ENCODE assay signal across 1 cellular context in the genomic region with DNA sequence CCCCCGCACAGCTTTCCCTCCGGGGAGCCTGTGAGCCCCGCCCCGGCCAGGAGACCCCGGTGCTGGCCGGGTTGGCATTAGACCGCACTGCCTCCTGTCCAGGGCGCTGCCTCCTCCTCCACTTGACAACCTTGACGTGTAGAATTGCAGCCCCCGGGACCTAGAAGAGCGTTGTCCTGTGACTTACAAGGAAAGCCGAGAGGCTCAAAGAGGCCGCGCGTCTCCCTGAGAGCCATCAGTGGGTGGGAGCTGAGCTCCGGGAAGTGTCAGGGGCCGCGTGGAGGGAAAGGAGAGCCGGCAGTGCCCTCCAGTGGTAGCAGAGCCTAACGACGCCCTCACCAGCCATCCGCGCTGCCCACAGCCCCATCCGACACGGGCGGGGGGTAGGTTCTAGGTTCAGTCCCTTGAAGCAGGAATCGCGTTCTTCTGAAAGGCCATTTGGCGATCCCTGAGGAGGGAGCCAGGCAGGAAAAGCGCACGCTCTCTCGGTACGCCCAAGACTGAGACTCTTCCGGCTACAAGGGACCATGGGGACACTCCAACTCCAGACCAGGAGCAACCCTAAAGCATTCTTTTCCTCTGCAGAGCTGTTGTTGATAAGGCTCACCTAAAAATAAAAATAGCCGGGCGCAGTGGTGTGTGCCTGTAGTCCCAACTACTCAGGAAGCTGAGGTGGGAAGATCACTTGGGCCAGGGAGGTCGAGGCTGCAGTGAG.
TF ChIP-seq lines count a peak whose summit lies in the region.

No MANE protein-coding gene starts in this region.

TF ChIP-seq in HEK293, 187 proteins besides CTCF, POLR2A, EP300 and RAD21 (continued from another document):
- TF ChIP-seq, protein P1, sequence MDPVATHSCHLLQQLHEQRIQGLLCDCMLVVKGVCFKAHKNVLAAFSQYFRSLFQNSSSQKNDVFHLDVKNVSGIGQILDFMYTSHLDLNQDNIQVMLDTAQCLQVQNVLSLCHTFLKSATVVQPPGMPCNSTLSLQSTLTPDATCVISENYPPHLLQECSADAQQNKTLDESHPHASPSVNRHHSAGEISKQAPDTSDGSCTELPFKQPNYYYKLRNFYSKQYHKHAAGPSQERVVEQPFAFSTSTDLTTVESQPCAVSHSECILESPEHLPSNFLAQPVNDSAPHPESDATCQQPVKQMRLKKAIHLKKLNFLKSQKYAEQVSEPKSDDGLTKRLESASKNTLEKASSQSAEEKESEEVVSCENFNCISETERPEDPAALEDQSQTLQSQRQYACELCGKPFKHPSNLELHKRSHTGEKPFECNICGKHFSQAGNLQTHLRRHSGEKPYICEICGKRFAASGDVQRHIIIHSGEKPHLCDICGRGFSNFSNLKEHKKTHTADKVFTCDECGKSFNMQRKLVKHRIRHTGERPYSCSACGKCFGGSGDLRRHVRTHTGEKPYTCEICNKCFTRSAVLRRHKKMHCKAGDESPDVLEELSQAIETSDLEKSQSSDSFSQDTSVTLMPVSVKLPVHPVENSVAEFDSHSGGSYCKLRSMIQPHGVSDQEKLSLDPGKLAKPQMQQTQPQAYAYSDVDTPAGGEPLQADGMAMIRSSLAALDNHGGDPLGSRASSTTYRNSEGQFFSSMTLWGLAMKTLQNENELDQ (tag by site-specific recombination; IDR thresholded peaks at IDR 0.05; ENCODE audit: low read depth): no peak
- TF ChIP-seq ZNF133 (tag by site-specific recombination; IDR thresholded peaks at IDR 0.05): no peak
- peak; percentile 95 for TF ChIP-seq ZNF654 (tag by site-specific recombination; IDR thresholded peaks at IDR 0.05; ENCODE audit: low read depth)
- TF ChIP-seq ZNF274 (IDR thresholded peaks at IDR 0.05; ENCODE audit: low read length): no peak
- no peak for TF ChIP-seq ZNF274 (tag by site-specific recombination; IDR thresholded peaks at IDR 0.05; ENCODE audit: borderline replicate concordance)
- TF ChIP-seq EGR2 (tag by site-specific recombination; IDR thresholded peaks at IDR 0.05; ENCODE audit: low read depth): peak; percentile 53; the same call in 1 of the 2 replicates
TF ChIP-seq in HEK293: peak in this region for 34.
